In the genomic region with DNA sequence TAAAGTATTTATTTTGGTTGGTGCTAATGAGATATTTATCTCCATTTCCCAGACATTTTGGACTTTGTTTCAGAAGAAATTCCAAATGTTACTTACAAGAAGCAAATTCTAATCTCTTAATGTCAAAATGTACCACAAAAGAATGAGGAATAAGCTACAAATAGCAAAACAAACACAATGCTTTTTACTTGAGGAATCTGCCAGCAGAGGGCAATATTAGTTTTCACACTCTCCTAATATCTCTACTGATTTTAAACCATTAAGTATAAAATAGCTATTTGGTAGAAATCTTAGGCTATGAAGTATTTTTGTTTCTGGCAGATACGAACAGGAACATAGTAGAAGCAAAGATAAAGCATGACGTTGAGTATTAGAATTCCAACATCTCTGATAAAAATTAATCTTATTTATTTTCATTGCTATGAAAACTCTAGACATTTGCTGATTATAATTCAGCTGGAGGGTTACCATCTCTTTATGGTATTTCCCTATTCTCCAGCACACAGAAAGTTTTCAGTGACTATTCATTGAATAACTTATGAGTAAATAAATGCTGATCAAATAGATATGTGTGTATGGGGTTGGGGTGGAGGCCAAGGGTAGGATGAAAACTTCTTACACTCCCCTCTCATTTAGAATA, we compare ENCODE assay signal across 8 cellular contexts. TPM values are rescaled to one million over a fixed set of nuclear protein-coding genes. Genes with fewer than 3 reads are reported as not detected.
DNase-seq lines count a peak whose midpoint lies in the region; ATAC-seq and TF ChIP-seq lines count a peak whose summit lies in the region.

No MANE protein-coding gene starts in this region.

- H3K27me3 ChIP-seq in breast epithelium (no peaks in the 10 kb centered on the region), lung (ENCODE audit: control insufficient read depth, insufficient read depth) (no peaks in the 10 kb centered on the region)

- no peak overlapping the region for H3K4me3 Mint-ChIP-seq in activated T-helper 17 cell treated with anti-CD3 and anti-CD28 coated beads, Interleukin-2, amount 50 U/mL, for 72 hours
- no peak overlapping the region for H3K4me3 Mint-ChIP-seq in activated CD4-positive, alpha-beta T cell treated with anti-CD3 and anti-CD28 coated beads, Interleukin-2, amount 10 ng/mL, durations not matched to agents 24 days and 14 days

- H3K36me3 ChIP-seq in breast epithelium (no peaks in the 10 kb centered on the region), lung (ENCODE audit: control insufficient read depth in 2 of 2, insufficient read depth in 2 of 2, low read length in 2 of 2) (no peaks in the 10 kb centered on the region)

- H3K27ac ChIP-seq in breast epithelium (no peak overlapping the region), lung (ENCODE audit: low read depth in 1 of 2, low read length in 1 of 2) (no peak overlapping the region)

- TF ChIP-seq CTCF in breast epithelium (IDR thresholded peaks at IDR 0.05) (peak; percentile 22 to 52 (median 48)), lung (IDR thresholded peaks at IDR 0.05; ENCODE audit: control extremely low read depth, extremely low read depth) (peak; percentile 51)

- DNase-seq in DMS53 treated with DMSO at 0.1 percent for 48 hours (lab: John Stamatoyannopoulos, UW; ENCODE audit: unreplicated experiment): peak; percentile 45
- peak; percentile 9 for DNase-seq in MV-4-11 (lab: John Stamatoyannopoulos, UW)
- no peak for DNase-seq in breast epithelium (ENCODE audit: low spot score in 2 of 2)
- DNase-seq in lung (ENCODE audit: low spot score): no peak
- DNase-seq in activated CD4-positive, alpha-beta T cell treated with anti-CD3 and anti-CD28 coated beads, Interleukin-2, amount 10 ng/mL, durations not matched to agents 24 days and 14 days: no peak

- H3K4me1 Mint-ChIP-seq in activated T-helper 17 cell treated with anti-CD3 and anti-CD28 coated beads, Interleukin-2, amount 50 U/mL, for 72 hours: peaks cover 5% of the 10 kb centered on the region
- H3K4me1 Mint-ChIP-seq in activated CD4-positive, alpha-beta T cell treated with anti-CD3 and anti-CD28 coated beads, Interleukin-2, amount 10 ng/mL, durations not matched to agents 24 days and 14 days: no peaks in the 10 kb centered on the region

- ATAC-seq in lung (ENCODE audit: insufficient read depth, low FRiP score): peak; percentile 36
- ATAC-seq in GM19397 (IDR thresholded peaks at IDR 0.05; ENCODE audit: unreplicated experiment): no peak
- ATAC-seq in activated T-helper 17 cell treated with anti-CD3 and anti-CD28 coated beads, Interleukin-2, amount 50 U/mL, for 72 hours (replicated peaks): no peak
- no peak for ATAC-seq in HG03439 (IDR thresholded peaks at IDR 0.05; ENCODE audit: unreplicated experiment)

- H3K36me3 Mint-ChIP-seq in activated T-helper 17 cell treated with anti-CD3 and anti-CD28 coated beads, Interleukin-2, amount 50 U/mL, for 72 hours (ENCODE audit: low read depth): no peaks in the 10 kb centered on the region
- no peaks in the 10 kb centered on the region for H3K36me3 Mint-ChIP-seq in activated CD4-positive, alpha-beta T cell treated with anti-CD3 and anti-CD28 coated beads, Interleukin-2, amount 10 ng/mL, durations not matched to agents 24 days and 14 days (ENCODE audit: low read depth)

- H3K9me3 ChIP-seq in breast epithelium (no peaks in the 10 kb centered on the region), lung (ENCODE audit: control insufficient read depth in 2 of 2, insufficient read depth in 1 of 2, low read length in 1 of 2) (no peaks in the 10 kb centered on the region)

- H3K4me3 ChIP-seq in breast epithelium: no peak overlapping the region
- H3K4me3 ChIP-seq in lung: no peak overlapping the region

- TF ChIP-seq POLR2A in breast epithelium (IDR thresholded peaks at IDR 0.05): no peak

- WGBS in lung, 2 donors: 18 to 48% methylated on average over 2 of the region's 2 CpGs

- H3K9me3 Mint-ChIP-seq in activated T-helper 17 cell treated with anti-CD3 and anti-CD28 coated beads, Interleukin-2, amount 50 U/mL, for 72 hours: peaks cover 4% of the 10 kb centered on the region
- no peaks in the 10 kb centered on the region for H3K9me3 Mint-ChIP-seq in activated CD4-positive, alpha-beta T cell treated with anti-CD3 and anti-CD28 coated beads, Interleukin-2, amount 10 ng/mL, durations not matched to agents 24 days and 14 days

- no peak overlapping the region for H3K27ac Mint-ChIP-seq in activated T-helper 17 cell treated with anti-CD3 and anti-CD28 coated beads, Interleukin-2, amount 50 U/mL, for 72 hours
- no peak overlapping the region for H3K27ac Mint-ChIP-seq in activated CD4-positive, alpha-beta T cell treated with anti-CD3 and anti-CD28 coated beads, Interleukin-2, amount 10 ng/mL, durations not matched to agents 24 days and 14 days

- H3K4me1 ChIP-seq in breast epithelium (no peaks in the 10 kb centered on the region), lung (ENCODE audit: control insufficient read depth in 2 of 2, insufficient read depth in 2 of 2, low read length in 2 of 2) (no peaks in the 10 kb centered on the region)

- intact Hi-C loops in breast epithelium (cut with DNase I; ENCODE audit: low total_unique reads): no loop called here
- intact Hi-C loops in activated CD4-positive, alpha-beta T cell treated with anti-CD3 and anti-CD28 coated beads, Interleukin-2, amount 10 ng/mL, durations not matched to agents 24 days and 14 days (cut with micrococcal nuclease): loop anchor here (5.0 kb wide), 1 partner anchor 492 kb away; no protein-coding TSS in a partner anchor

- H3K27me3 Mint-ChIP-seq in activated T-helper 17 cell treated with anti-CD3 and anti-CD28 coated beads, Interleukin-2, amount 50 U/mL, for 72 hours: peaks cover 7% of the 10 kb centered on the region
- H3K27me3 Mint-ChIP-seq in activated CD4-positive, alpha-beta T cell treated with anti-CD3 and anti-CD28 coated beads, Interleukin-2, amount 10 ng/mL, durations not matched to agents 24 days and 14 days: peaks cover 37% of the 10 kb centered on the region

RNA-seq across cellular contexts. Expression of a gene that starts 13.4 kb away (rescaled TPM):
- total RNA-seq in breast epithelium (10 to 100 TPM in 2 of 3 donors, 1 to 10 TPM in 1; 7.8 to 18.4 (median 11.9) TPM), lung (100 to 1,000 TPM in 1 of 2 donors, 10 to 100 TPM in 1; 26.0 to 149 TPM)
- polyA plus RNA-seq in lung: 1 to 10 TPM; 3.2 to 4.7 TPM
- 1 to 10 TPM in 1 of 2 donors, under 1 TPM in 1; 0.06 to 1.2 TPM for total RNA-seq in activated T-helper 17 cell treated with anti-CD3 and anti-CD28 coated beads, Interleukin-2, amount 50 U/mL, for 72 hours
- total RNA-seq in activated CD4-positive, alpha-beta T cell treated with anti-CD3 and anti-CD28 coated beads, Interleukin-2, amount 10 ng/mL, durations not matched to agents 24 days and 14 days: not detected in 2 replicates

Comparison
In these comparisons a context has a peak if more than half of its experiments do, and no peak if none do; other contexts are left out.
1. DNase-seq: peak in DMS53 treated with DMSO at 0.1 percent for 48 hours (single experiment) and MV-4-11 (single experiment); none in breast epithelium (0 of 2), lung (single experiment) and activated CD4-positive, alpha-beta T cell treated with anti-CD3 and anti-CD28 coated beads, Interleukin-2, amount 10 ng/mL, durations not matched to agents 24 days and 14 days (single experiment).